In the genomic region with DNA sequence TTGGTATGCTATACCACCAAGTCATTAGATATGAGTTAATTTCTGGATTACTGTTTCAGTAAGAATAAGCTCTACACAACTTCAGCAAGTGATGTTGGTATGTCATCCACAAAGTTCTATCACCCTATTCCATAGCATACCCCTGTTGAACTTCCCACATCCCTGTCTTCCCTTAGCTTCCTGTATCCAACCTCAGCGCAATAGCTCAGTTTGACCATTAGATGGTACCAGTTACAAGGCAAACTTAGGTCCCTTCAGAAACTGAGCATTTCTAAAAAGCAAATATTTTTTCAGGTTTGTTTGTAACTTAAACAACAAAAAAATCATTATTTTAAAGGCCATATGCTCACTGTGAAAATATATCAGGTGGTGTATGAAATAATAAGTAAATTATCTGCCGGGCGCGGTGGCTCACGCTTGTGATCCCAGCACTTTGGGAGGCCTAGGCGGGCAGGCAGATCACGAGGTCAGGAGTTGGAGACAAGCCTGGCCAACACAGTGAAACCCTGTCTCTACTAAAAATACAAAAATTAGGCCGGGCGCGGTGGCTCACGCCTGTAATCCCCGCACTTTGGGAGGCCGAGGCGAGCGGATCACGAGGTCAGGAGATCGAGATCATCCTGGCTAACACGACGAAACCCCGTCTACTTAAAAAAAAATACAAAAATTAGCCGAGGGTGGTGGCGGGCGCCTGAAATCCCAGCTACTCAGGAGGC, we compare ENCODE assay signal across 8 cellular contexts. TPM values are rescaled to one million over a fixed set of nuclear protein-coding genes. Genes with fewer than 3 reads are reported as not detected.
DNase-seq lines count a peak whose midpoint lies in the region; ATAC-seq, FAIRE-seq and TF ChIP-seq lines count a peak whose summit lies in the region.

No MANE protein-coding gene starts in this region.

- no peaks in the 10 kb centered on the region for H3K27me3 ChIP-seq in OCI-LY3 (ENCODE audit: low read depth, low read length)

- H3K36me3 ChIP-seq in OCI-LY3 (replicated peaks; ENCODE audit: low read depth, low read length): no peaks in the 10 kb centered on the region

- H3K4me1 ChIP-seq in OCI-LY3 (ENCODE audit: low read length): peaks cover 5% of the 10 kb centered on the region; the same call in 1 of the 2 replicates

- intact Hi-C loops in activated T-helper 1 cell treated with anti-CD3 and anti-CD28 coated beads, Interleukin-12 subunit alpha, Interleukin-12 subunit beta, Interleukin-2, Interleukin-4 antibody, amounts not matched to agents 30 ng/mL and 10 ng/mL and 1 ng/mL, durations not matched to agents 14 hours and 24 hours and 36 hours (cut with micrococcal nuclease): loop anchor here (2.0 kb wide), 1 partner anchor 49 kb away; no protein-coding TSS in a partner anchor

- TF ChIP-seq CTCF in GM12875 (IDR thresholded peaks at IDR 0.05; ENCODE audit: borderline replicate concordance, insufficient read depth, low read depth, low read length) (peak; percentile 44; the same call in 1 of the 2 replicates), OCI-LY3 (IDR thresholded peaks at IDR 0.05; ENCODE audit: low read depth, low read length) (peak; percentile 54), fibroblast of mammary gland (conservative IDR thresholded peaks at IDR 0.05; ENCODE audit: control insufficient read depth, insufficient read depth, low read depth, low read length) (peak; percentile 74)

- H3K79me2 ChIP-seq in OCI-LY3 (ENCODE audit: low read length): no peaks in the 10 kb centered on the region

- no peaks in the 10 kb centered on the region for H3K36me3 Mint-ChIP-seq in activated T-helper 1 cell treated with anti-CD3 and anti-CD28 coated beads, Interleukin-12 subunit alpha, Interleukin-12 subunit beta, Interleukin-2, Interleukin-4 antibody, amounts not matched to agents 30 ng/mL and 10 ng/mL and 1 ng/mL, durations not matched to agents 14 hours and 24 hours and 36 hours (ENCODE audit: low read depth)

- no peak overlapping the region for H3K27ac ChIP-seq in OCI-LY3 (ENCODE audit: low read length)

- H3K4me3 ChIP-seq in GM12875 (ENCODE audit: low read depth, low read length): no peak overlapping the region
- H3K4me3 ChIP-seq in OCI-LY3 (ENCODE audit: low read length): no peak overlapping the region
- H3K4me3 ChIP-seq in fibroblast of mammary gland (ENCODE audit: control insufficient read depth, low read depth, low read length): no peak overlapping the region

- no peak overlapping the region for H3K27ac Mint-ChIP-seq in activated T-helper 1 cell treated with anti-CD3 and anti-CD28 coated beads, Interleukin-12 subunit alpha, Interleukin-12 subunit beta, Interleukin-2, Interleukin-4 antibody, amounts not matched to agents 30 ng/mL and 10 ng/mL and 1 ng/mL, durations not matched to agents 14 hours and 24 hours and 36 hours

- DNase-seq in ACHN: peak; percentile 55
- peak; percentile 54 for DNase-seq in fibroblast of mammary gland (ENCODE audit: low read depth)
- DNase-seq in urothelium cell line (ENCODE audit: low spot score): peak; percentile 40
- DNase-seq in activated T-helper 1 cell treated with anti-CD3 and anti-CD28 coated beads, Interleukin-12 subunit alpha, Interleukin-12 subunit beta, Interleukin-2, Interleukin-4 antibody, amounts not matched to agents 30 ng/mL and 10 ng/mL and 1 ng/mL, durations not matched to agents 14 hours and 24 hours and 36 hours (ENCODE audit: low spot score): no peak

- no peaks in the 10 kb centered on the region for H3K9me3 ChIP-seq in OCI-LY3 (ENCODE audit: insufficient read depth, low read length)

- no peak overlapping the region for H3K9ac ChIP-seq in OCI-LY3 (ENCODE audit: low read length)

- ATAC-seq in HG03175 (IDR thresholded peaks at IDR 0.05; ENCODE audit: unreplicated experiment): no peak
- ATAC-seq in HG03439 (IDR thresholded peaks at IDR 0.05; ENCODE audit: unreplicated experiment): no peak

- FAIRE-seq in urothelium cell line (lab: Jason Lieb, UNC): no peak

- peaks cover 16% of the 10 kb centered on the region for H3K4me1 Mint-ChIP-seq in activated T-helper 1 cell treated with anti-CD3 and anti-CD28 coated beads, Interleukin-12 subunit alpha, Interleukin-12 subunit beta, Interleukin-2, Interleukin-4 antibody, amounts not matched to agents 30 ng/mL and 10 ng/mL and 1 ng/mL, durations not matched to agents 14 hours and 24 hours and 36 hours (ENCODE audit: low read depth)

- H3K9me3 Mint-ChIP-seq in activated T-helper 1 cell treated with anti-CD3 and anti-CD28 coated beads, Interleukin-12 subunit alpha, Interleukin-12 subunit beta, Interleukin-2, Interleukin-4 antibody, amounts not matched to agents 30 ng/mL and 10 ng/mL and 1 ng/mL, durations not matched to agents 14 hours and 24 hours and 36 hours: no peaks in the 10 kb centered on the region

- H3K4me2 ChIP-seq in OCI-LY3 (ENCODE audit: low read length): no peak overlapping the region

- no peak overlapping the region for H2AFZ ChIP-seq in OCI-LY3 (ENCODE audit: low read depth, low read length)

- H4K20me1 ChIP-seq in OCI-LY3 (ENCODE audit: insufficient read depth, low read length): no peaks in the 10 kb centered on the region

- H3K27me3 Mint-ChIP-seq in activated T-helper 1 cell treated with anti-CD3 and anti-CD28 coated beads, Interleukin-12 subunit alpha, Interleukin-12 subunit beta, Interleukin-2, Interleukin-4 antibody, amounts not matched to agents 30 ng/mL and 10 ng/mL and 1 ng/mL, durations not matched to agents 14 hours and 24 hours and 36 hours (ENCODE audit: insufficient read depth): no peaks in the 10 kb centered on the region

- in situ Hi-C loops in ACHN (cut with HindIII; ENCODE audit: low pct_ligation_motif_present, low pct_unique_long_range_greater_than_20kb, low sequenced_read_pairs): no loop called here

- no peak overlapping the region for H3K4me3 Mint-ChIP-seq in activated T-helper 1 cell treated with anti-CD3 and anti-CD28 coated beads, Interleukin-12 subunit alpha, Interleukin-12 subunit beta, Interleukin-2, Interleukin-4 antibody, amounts not matched to agents 30 ng/mL and 10 ng/mL and 1 ng/mL, durations not matched to agents 14 hours and 24 hours and 36 hours

RNA-seq across cellular contexts. Expression of a gene that starts 8.8 kb away (rescaled TPM):
- total RNA-seq in activated T-helper 1 cell treated with anti-CD3 and anti-CD28 coated beads, Interleukin-12 subunit alpha, Interleukin-12 subunit beta, Interleukin-2, Interleukin-4 antibody, amounts not matched to agents 30 ng/mL and 10 ng/mL and 1 ng/mL, durations not matched to agents 14 hours and 24 hours and 36 hours: not detected in 2 replicates

RNA-seq across cellular contexts. Expression of a gene that starts 15.1 kb away (rescaled TPM):
- 19.8 and 22.6 TPM in 2 replicates for total RNA-seq in activated T-helper 1 cell treated with anti-CD3 and anti-CD28 coated beads, Interleukin-12 subunit alpha, Interleukin-12 subunit beta, Interleukin-2, Interleukin-4 antibody, amounts not matched to agents 30 ng/mL and 10 ng/mL and 1 ng/mL, durations not matched to agents 14 hours and 24 hours and 36 hours

RNA-seq across cellular contexts. Expression of a gene that starts 32.9 kb away (rescaled TPM):
- total RNA-seq in activated T-helper 1 cell treated with anti-CD3 and anti-CD28 coated beads, Interleukin-12 subunit alpha, Interleukin-12 subunit beta, Interleukin-2, Interleukin-4 antibody, amounts not matched to agents 30 ng/mL and 10 ng/mL and 1 ng/mL, durations not matched to agents 14 hours and 24 hours and 36 hours: 2.4 and 2.7 TPM in 2 replicates
